Comparison of ENCODE assay signal across 1 cellular context in the genomic region with DNA sequence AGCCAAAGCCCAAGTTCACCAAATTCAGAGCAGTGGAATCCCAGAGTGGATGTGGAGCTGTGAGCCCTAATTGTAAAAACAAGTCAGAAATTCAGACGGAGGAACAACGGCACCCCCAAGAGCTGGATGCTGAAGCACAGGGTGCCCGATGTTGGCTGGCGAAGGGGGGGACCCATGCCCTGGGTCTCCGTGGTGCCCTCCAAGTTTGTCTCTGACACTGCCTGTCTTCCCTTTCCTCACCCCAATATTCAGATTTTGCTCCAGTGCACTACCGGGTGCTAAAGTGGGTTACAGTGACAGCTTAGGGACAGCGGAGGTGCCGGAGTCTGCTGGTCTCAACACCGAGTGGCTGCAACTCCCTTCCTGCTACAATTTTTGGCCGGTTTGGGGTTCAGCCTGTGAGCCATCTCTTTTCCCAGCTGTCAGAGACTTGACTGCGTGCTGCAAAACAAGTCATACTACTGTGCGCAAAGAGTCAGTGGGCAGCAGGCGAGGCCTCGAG.
TF ChIP-seq lines count a peak whose summit lies in the region.

No MANE protein-coding gene starts in this region.

TF ChIP-seq in GM23338, 12 proteins besides CTCF, POLR2A, EP300 and RAD21:
- TF ChIP-seq, protein P1, sequence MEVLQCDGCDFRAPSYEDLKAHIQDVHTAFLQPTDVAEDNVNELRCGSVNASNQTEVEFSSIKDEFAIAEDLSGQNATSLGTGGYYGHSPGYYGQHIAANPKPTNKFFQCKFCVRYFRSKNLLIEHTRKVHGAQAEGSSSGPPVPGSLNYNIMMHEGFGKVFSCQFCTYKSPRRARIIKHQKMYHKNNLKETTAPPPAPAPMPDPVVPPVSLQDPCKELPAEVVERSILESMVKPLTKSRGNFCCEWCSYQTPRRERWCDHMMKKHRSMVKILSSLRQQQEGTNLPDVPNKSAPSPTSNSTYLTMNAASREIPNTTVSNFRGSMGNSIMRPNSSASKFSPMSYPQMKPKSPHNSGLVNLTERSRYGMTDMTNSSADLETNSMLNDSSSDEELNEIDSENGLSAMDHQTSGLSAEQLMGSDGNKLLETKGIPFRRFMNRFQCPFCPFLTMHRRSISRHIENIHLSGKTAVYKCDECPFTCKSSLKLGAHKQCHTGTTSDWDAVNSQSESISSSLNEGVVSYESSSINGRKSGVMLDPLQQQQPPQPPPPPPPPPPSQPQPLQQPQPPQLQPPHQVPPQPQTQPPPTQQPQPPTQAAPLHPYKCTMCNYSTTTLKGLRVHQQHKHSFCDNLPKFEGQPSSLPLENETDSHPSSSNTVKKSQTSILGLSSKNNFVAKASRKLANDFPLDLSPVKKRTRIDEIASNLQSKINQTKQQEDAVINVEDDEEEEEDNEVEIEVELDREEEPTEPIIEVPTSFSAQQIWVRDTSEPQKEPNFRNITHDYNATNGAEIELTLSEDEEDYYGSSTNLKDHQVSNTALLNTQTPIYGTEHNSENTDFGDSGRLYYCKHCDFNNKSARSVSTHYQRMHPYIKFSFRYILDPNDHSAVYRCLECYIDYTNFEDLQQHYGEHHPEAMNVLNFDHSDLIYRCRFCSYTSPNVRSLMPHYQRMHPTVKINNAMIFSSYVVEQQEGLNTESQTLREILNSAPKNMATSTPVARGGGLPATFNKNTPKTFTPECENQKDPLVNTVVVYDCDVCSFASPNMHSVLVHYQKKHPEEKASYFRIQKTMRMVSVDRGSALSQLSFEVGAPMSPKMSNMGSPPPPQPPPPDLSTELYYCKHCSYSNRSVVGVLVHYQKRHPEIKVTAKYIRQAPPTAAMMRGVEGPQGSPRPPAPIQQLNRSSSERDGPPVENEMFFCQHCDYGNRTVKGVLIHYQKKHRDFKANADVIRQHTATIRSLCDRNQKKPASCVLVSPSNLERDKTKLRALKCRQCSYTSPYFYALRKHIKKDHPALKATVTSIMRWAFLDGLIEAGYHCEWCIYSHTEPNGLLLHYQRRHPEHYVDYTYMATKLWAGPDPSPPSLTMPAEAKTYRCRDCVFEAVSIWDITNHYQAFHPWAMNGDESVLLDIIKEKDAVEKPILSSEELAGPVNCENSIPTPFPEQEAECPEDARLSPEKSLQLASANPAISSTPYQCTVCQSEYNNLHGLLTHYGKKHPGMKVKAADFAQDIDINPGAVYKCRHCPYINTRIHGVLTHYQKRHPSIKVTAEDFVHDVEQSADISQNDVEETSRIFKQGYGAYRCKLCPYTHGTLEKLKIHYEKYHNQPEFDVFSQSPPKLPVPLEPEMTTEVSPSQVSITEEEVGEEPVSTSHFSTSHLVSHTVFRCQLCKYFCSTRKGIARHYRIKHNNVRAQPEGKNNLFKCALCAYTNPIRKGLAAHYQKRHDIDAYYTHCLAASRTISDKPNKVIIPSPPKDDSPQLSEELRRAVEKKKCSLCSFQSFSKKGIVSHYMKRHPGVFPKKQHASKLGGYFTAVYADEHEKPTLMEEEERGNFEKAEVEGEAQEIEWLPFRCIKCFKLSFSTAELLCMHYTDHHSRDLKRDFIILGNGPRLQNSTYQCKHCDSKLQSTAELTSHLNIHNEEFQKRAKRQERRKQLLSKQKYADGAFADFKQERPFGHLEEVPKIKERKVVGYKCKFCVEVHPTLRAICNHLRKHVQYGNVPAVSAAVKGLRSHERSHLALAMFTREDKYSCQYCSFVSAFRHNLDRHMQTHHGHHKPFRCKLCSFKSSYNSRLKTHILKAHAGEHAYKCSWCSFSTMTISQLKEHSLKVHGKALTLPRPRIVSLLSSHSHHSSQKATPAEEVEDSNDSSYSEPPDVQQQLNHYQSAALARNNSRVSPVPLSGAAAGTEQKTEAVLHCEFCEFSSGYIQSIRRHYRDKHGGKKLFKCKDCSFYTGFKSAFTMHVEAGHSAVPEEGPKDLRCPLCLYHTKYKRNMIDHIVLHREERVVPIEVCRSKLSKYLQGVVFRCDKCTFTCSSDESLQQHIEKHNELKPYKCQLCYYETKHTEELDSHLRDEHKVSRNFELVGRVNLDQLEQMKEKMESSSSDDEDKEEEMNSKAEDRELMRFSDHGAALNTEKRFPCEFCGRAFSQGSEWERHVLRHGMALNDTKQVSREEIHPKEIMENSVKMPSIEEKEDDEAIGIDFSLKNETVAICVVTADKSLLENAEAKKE (CRISPR knock-in tag; IDR thresholded peaks at IDR 0.05) = no peak
- TF ChIP-seq ZNF331 (CRISPR knock-in tag; IDR thresholded peaks at IDR 0.05; ENCODE audit: low read depth) (no peak), JUNB (IDR thresholded peaks at IDR 0.05; ENCODE audit: unreplicated experiment) (no peak), STAT1 (IDR thresholded peaks at IDR 0.05; ENCODE audit: unreplicated experiment) (no peak), EZH2phosphoT487 (IDR thresholded peaks at IDR 0.05; ENCODE audit: unreplicated experiment) (no peak), EZH2 (IDR thresholded peaks at IDR 0.05; ENCODE audit: low read depth, unreplicated experiment) (no peak), NANOG (IDR thresholded peaks at IDR 0.05; ENCODE audit: borderline replicate concordance) (no peak), CREB1 (CRISPR knock-in tag; IDR thresholded peaks at IDR 0.05; ENCODE audit: low read depth) (no peak), ZNF114 (CRISPR knock-in tag; IDR thresholded peaks at IDR 0.05) (no peak), POLR2AphosphoS5 (IDR thresholded peaks at IDR 0.05; ENCODE audit: low read depth) (no peak)
- TF ChIP-seq, protein P2, sequence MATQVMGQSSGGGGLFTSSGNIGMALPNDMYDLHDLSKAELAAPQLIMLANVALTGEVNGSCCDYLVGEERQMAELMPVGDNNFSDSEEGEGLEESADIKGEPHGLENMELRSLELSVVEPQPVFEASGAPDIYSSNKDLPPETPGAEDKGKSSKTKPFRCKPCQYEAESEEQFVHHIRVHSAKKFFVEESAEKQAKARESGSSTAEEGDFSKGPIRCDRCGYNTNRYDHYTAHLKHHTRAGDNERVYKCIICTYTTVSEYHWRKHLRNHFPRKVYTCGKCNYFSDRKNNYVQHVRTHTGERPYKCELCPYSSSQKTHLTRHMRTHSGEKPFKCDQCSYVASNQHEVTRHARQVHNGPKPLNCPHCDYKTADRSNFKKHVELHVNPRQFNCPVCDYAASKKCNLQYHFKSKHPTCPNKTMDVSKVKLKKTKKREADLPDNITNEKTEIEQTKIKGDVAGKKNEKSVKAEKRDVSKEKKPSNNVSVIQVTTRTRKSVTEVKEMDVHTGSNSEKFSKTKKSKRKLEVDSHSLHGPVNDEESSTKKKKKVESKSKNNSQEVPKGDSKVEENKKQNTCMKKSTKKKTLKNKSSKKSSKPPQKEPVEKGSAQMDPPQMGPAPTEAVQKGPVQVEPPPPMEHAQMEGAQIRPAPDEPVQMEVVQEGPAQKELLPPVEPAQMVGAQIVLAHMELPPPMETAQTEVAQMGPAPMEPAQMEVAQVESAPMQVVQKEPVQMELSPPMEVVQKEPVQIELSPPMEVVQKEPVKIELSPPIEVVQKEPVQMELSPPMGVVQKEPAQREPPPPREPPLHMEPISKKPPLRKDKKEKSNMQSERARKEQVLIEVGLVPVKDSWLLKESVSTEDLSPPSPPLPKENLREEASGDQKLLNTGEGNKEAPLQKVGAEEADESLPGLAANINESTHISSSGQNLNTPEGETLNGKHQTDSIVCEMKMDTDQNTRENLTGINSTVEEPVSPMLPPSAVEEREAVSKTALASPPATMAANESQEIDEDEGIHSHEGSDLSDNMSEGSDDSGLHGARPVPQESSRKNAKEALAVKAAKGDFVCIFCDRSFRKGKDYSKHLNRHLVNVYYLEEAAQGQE (IDR thresholded peaks at IDR 0.05; ENCODE audit: unreplicated experiment) = no peak
- TF ChIP-seq, protein P3, sequence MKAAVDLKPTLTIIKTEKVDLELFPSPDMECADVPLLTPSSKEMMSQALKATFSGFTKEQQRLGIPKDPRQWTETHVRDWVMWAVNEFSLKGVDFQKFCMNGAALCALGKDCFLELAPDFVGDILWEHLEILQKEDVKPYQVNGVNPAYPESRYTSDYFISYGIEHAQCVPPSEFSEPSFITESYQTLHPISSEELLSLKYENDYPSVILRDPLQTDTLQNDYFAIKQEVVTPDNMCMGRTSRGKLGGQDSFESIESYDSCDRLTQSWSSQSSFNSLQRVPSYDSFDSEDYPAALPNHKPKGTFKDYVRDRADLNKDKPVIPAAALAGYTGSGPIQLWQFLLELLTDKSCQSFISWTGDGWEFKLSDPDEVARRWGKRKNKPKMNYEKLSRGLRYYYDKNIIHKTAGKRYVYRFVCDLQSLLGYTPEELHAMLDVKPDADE (IDR thresholded peaks at IDR 0.05) = no peak
